33 cellular contexts compared by ENCODE assay signal in the genomic region with DNA sequence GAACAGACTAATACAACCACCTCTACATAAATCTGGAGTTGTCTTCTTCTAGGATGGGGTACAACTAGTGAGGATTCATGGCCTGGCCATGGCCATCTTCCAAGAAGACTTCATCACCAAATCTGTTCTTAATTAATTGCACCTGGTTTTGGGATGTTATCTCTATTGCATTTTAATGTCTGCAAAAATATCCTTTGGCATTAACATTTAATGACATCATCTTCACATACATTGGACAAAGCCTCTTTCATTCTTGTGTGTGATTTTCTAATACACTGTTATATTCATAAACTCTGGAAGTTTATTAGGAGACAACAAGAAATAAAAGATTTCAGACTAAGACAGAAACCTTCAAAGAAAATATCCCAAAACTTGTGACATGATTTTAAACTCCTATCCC.
"Had no signal": no experiment of that assay in that cellular context is flagged by ENCODE, and none has a peak within 500 bp of the region (broad histone marks: within the 10 kb centered on the region; RNA-seq: fewer than 3 reads in every experiment).

No MANE protein-coding gene starts in this region.

- DNase-seq: activated B cell treated with CpG ODN at 0.5 μM for 24 hours; activated CD4-positive, alpha-beta memory T cell treated with anti-CD3 and anti-CD28 coated beads for 36 hours; activated CD4-positive, alpha-beta T cell treated with anti-CD3 and anti-CD28 coated beads for 4 hours; activated CD4-positive, alpha-beta T cell treated with anti-CD3 and anti-CD28 coated beads, Interleukin-2, amount 10 ng/mL, durations not matched to agents 24 days and 14 days; activated CD4-positive, alpha-beta T cell treated with anti-CD3 and anti-CD28 coated beads, Interleukin-2, amount 50 U/mL, for 1 hour; activated CD4-positive, alpha-beta T cell treated with anti-CD3 and anti-CD28 coated beads, Interleukin-2, amount 50 U/mL, for 4 hours; activated CD4-positive, CD25-positive, alpha-beta regulatory T cell treated with anti-CD3 and anti-CD28 coated beads, Interleukin-2, amount 50 U/mL, for 72 hours; activated CD8-positive, alpha-beta memory T cell treated with anti-CD3 and anti-CD28 coated beads, Interleukin-2, amount 50 U/mL, for 4 hours; activated CD8-positive, alpha-beta T cell treated with anti-CD3 and anti-CD28 coated beads for 36 hours; activated effector memory CD4-positive, alpha-beta T cell treated with anti-CD3 and anti-CD28 coated beads, Interleukin-2, amount 50 U/mL, for 16 hours; activated gamma-delta T cell treated with Interleukin-2 at 50 U/mL for 16 hours; activated naive CD4-positive, alpha-beta T cell; activated naive CD4-positive, alpha-beta T cell treated with anti-CD3 and anti-CD28 coated beads for 36 hours; activated naive CD4-positive, alpha-beta T cell treated with anti-CD3 and anti-CD28 coated beads, Interleukin-2, amount 50 U/mL, for 16 hours; activated naive CD8-positive, alpha-beta T cell treated with anti-CD3 and anti-CD28 coated beads for 36 hours; activated T-cell treated with anti-CD3 and anti-CD28 coated beads for 4 hours; activated T-cell treated with anti-CD3 and anti-CD28 coated beads, Interleukin-2, amount 50 U/mL, for 1 hour; activated T-cell treated with anti-CD3 and anti-CD28 coated beads, Interleukin-2, amount 50 U/mL, for 4 hours; activated T-cell treated with anti-CD3 and anti-CD28 coated beads, Interleukin-2, amount 50 U/mL, for 72 hours; adrenal gland; amniotic stem cell; aorta; body of pancreas; brain microvascular endothelial cell; central memory CD4-positive, alpha-beta T cell; T-helper 2 cell; T-helper 9 cell had no signal

- H3K4me3 ChIP-seq: adrenal gland, body of pancreas, breast epithelium had no signal

- H3K4me1 ChIP-seq: adrenal gland, body of pancreas, breast epithelium had no signal

- H3K27me3 ChIP-seq: adrenal gland, body of pancreas, brain microvascular endothelial cell, breast epithelium had no signal

- ATAC-seq: activated CD8-positive, alpha-beta T cell treated with anti-CD3 and anti-CD28 coated beads for 36 hours; activated naive CD4-positive, alpha-beta T cell treated with anti-CD3 and anti-CD28 coated beads, Interleukin-2, amount 50 U/mL, for 72 hours; activated T-cell treated with anti-CD3 and anti-CD28 coated beads, Interleukin-2, amount 50 U/mL, for 4 hours; activated T-cell treated with anti-CD3 and anti-CD28 coated beads, Interleukin-2, amount 50 U/mL, for 72 hours; activated T-helper 17 cell treated with anti-CD3 and anti-CD28 coated beads, Interleukin-2, amount 50 U/mL, for 72 hours; body of pancreas had no signal

- H3K36me3 ChIP-seq: adrenal gland, brain microvascular endothelial cell, breast epithelium had no signal

- H3K27ac ChIP-seq: adrenal gland, body of pancreas, brain microvascular endothelial cell, breast epithelium, VCaP had no signal

- FAIRE-seq: astrocyte, TTC549 had no signal
